1 cellular context compared by ENCODE assay signal in the genomic region with DNA sequence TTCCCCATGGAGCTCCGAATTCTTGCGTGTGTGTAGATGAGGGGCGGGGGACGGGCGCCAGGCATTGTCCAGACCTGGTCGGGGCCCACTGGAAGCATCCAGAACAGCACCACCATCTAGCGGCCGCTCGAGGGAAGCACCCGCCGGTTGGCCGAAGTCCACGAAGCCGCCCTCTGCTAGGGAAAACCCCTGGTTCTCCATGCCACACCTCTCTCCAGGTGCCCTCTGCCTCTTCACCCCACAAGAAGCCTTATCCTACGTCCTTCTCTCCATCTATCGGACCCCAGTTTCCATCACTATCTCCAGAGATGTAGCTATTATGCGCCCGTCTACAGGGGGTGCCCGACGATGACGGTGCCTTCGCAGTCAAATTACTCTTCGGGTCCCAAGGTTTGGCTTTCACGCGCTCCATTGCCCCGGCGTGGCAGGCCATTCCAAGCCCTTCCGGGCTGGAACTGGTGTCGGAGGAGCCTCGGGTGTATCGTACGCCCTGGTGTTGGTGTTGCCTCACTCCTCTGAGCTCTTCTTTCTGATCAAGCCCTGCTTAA.
A peak's percentile ranks its signal among the peaks of the same experiment; 100 is the strongest.
TF ChIP-seq lines count a peak whose summit lies in the region.

No MANE protein-coding gene starts in this region.

TF ChIP-seq in IMR-90, 13 proteins besides CTCF, POLR2A, EP300 and RAD21:
- TF ChIP-seq, protein P1, sequence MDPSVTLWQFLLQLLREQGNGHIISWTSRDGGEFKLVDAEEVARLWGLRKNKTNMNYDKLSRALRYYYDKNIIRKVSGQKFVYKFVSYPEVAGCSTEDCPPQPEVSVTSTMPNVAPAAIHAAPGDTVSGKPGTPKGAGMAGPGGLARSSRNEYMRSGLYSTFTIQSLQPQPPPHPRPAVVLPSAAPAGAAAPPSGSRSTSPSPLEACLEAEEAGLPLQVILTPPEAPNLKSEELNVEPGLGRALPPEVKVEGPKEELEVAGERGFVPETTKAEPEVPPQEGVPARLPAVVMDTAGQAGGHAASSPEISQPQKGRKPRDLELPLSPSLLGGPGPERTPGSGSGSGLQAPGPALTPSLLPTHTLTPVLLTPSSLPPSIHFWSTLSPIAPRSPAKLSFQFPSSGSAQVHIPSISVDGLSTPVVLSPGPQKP (IDR thresholded peaks at IDR 0.05; ENCODE audit: borderline replicate concordance, low read depth, low read length), result no peak
- TF ChIP-seq BHLHE40 (IDR thresholded peaks at IDR 0.05; ENCODE audit: low read depth, low read length) (peak; percentile 18; the same call in 1 of the 2 replicates), MXI1 (IDR thresholded peaks at IDR 0.05; ENCODE audit: borderline replicate concordance, low read depth, low read length) (peak; percentile 79; the same call in 1 of the 2 replicates), MAZ (IDR thresholded peaks at IDR 0.05; ENCODE audit: borderline replicate concordance, low read depth, low read length) (peak; percentile 56; the same call in 1 of the 2 replicates), SMC3 (IDR thresholded peaks at IDR 0.05; ENCODE audit: low read depth, low read length) (peak; percentile 58)
